In genomic region chr14:24131549-24131966, GRCh38 we compare ENCODE assay signal across 17 cellular contexts. TPM values are rescaled to one million over a fixed set of nuclear protein-coding genes. Genes with fewer than 3 reads are reported as not detected.
DNase-seq lines count a peak whose midpoint lies in the region; ATAC-seq, FAIRE-seq and TF ChIP-seq lines count a peak whose summit lies in the region.
"Had no signal": no experiment of that assay in that cellular context is flagged by ENCODE, and none has a peak within 500 bp of the region (broad histone marks: within the 10 kb centered on the region; RNA-seq: fewer than 3 reads in every experiment).

No MANE protein-coding gene starts in this region.

- DNase-seq in CD4-positive, CD25-positive, alpha-beta regulatory T cell = no peak
- DNase-seq in left ventricle myocardium superior (no peak), pancreas (peak in 2 of 6 donors; percentile 42 to 66), globus pallidus (ENCODE audit: low spot score) (no peak), epidermal melanocyte (ENCODE audit: insufficient read length, low spot score) (no peak)
- DNase-seq: AML-193, endodermal cell, T-helper 9 cell, transverse colon had no signal

- H3K4me3 Mint-ChIP-seq in CD4-positive, CD25-positive, alpha-beta regulatory T cell = peak overlapping the region in 2 of 4 donors; percentile 10 to 29
- H3K4me3 Mint-ChIP-seq: central memory CD8-positive, alpha-beta T cell; endodermal cell had no signal

- H3K27ac ChIP-seq in CD4-positive, CD25-positive, alpha-beta regulatory T cell (ENCODE audit: insufficient read depth, low read length, poor library complexity, severe bottlenecking) = peak overlapping the region; percentile 41
- H3K27ac ChIP-seq in VCaP (peak overlapping the region; percentile 63), pancreas (peak overlapping the region; percentile 76 to 87 (median 80))
- H3K27ac ChIP-seq: transverse colon had no signal

- H3K27ac Mint-ChIP-seq in CD4-positive, CD25-positive, alpha-beta regulatory T cell = peak overlapping the region; percentile 91 to 95 (median 93)
- H3K27ac Mint-ChIP-seq: activated naive CD4-positive, alpha-beta T cell treated with anti-CD3 and anti-CD28 coated beads, Interleukin-2, amount 10 ng/mL, durations not matched to agents 7 days and 5 days; endodermal cell; progenitor cell of endocrine pancreas had no signal

- intact Hi-C loops in left ventricle myocardium superior (cut with micrococcal nuclease) (no loop called here), pancreas (cut with DNase I) (no loop called here)

- TF ChIP-seq CTCF in VCaP (conservative IDR thresholded peaks at IDR 0.05) (no peak), pancreas (IDR thresholded peaks at IDR 0.05) (no peak)

- peaks cover 10 to 38% (median 27%) of the 10 kb centered on the region in 4 donors for H3K4me1 Mint-ChIP-seq in CD4-positive, CD25-positive, alpha-beta regulatory T cell

- peaks cover 4% of the 10 kb centered on the region for H3K36me3 Mint-ChIP-seq in CD4-positive, CD25-positive, alpha-beta regulatory T cell

- no peak for ATAC-seq in CD4-positive, CD25-positive, alpha-beta regulatory T cell (ENCODE audit: low read depth in 2 of 2)
- peak; percentile 54 for ATAC-seq in left ventricle myocardium superior
- ATAC-seq in pancreas = peak; percentile 1 to 11 (median 7)
- no peak for ATAC-seq in GM19463 (IDR thresholded peaks at IDR 0.05; ENCODE audit: unreplicated experiment)
- ATAC-seq in HG02678 (IDR thresholded peaks at IDR 0.05; ENCODE audit: unreplicated experiment) = no peak
- ATAC-seq: K562 had no signal

- FAIRE-seq in pancreas (lab: Jason Lieb, UNC) = no peak
- FAIRE-seq: K562 had no signal

- H3K4me1 ChIP-seq in CD4-positive, CD25-positive, alpha-beta regulatory T cell (ENCODE audit: control insufficient read depth, insufficient read depth, low read length, poor library complexity, severe bottlenecking) = peaks cover 27% of the 10 kb centered on the region
- H3K4me1 ChIP-seq in pancreas = peaks cover 19 to 31% (median 22%) of the 10 kb centered on the region in 3 donors

- H3K9me3 ChIP-seq in CD4-positive, CD25-positive, alpha-beta regulatory T cell (ENCODE audit: control insufficient read depth in 2 of 2, low read length in 2 of 2) = no peaks in the 10 kb centered on the region
- H3K9me3 ChIP-seq in pancreas = no peaks in the 10 kb centered on the region
- H3K9me3 ChIP-seq: transverse colon had no signal

- H3K36me3 ChIP-seq in CD4-positive, CD25-positive, alpha-beta regulatory T cell (ENCODE audit: control insufficient read depth, insufficient read depth, low read length) = no peaks in the 10 kb centered on the region
- H3K36me3 ChIP-seq in pancreas = no peaks in the 10 kb centered on the region
- H3K36me3 ChIP-seq: transverse colon had no signal

- no peaks in the 10 kb centered on the region for H3K27me3 ChIP-seq in CD4-positive, CD25-positive, alpha-beta regulatory T cell (ENCODE audit: control insufficient read depth, insufficient read depth, low read length)
- no peaks in the 10 kb centered on the region for H3K27me3 ChIP-seq in pancreas
- H3K27me3 ChIP-seq: transverse colon had no signal

- WGBS in pancreas, 2 donors = 38 to 40% methylated on average over 15 of the region's 15 CpGs

- H3K4me3 ChIP-seq in CD4-positive, CD25-positive, alpha-beta regulatory T cell (ENCODE audit: low read depth, low read length) = no peak overlapping the region
- H3K4me3 ChIP-seq in pancreas = no peak overlapping the region
- H3K4me3 ChIP-seq: K562, transverse colon had no signal

- H3K27me3 Mint-ChIP-seq in CD4-positive, CD25-positive, alpha-beta regulatory T cell = peaks cover 4% of the 10 kb centered on the region
- H3K27me3 Mint-ChIP-seq: activated naive CD4-positive, alpha-beta T cell treated with anti-CD3 and anti-CD28 coated beads, Interleukin-2, amount 10 ng/mL, durations not matched to agents 7 days and 5 days; central memory CD8-positive, alpha-beta T cell; progenitor cell of endocrine pancreas had no signal

- H3K9me3 Mint-ChIP-seq in CD4-positive, CD25-positive, alpha-beta regulatory T cell = peaks cover 0 to 1% (median 0%) of the 10 kb centered on the region in 7 donors
- H3K9me3 Mint-ChIP-seq: activated naive CD4-positive, alpha-beta T cell treated with anti-CD3 and anti-CD28 coated beads, Interleukin-2, amount 10 ng/mL, durations not matched to agents 7 days and 5 days; central memory CD8-positive, alpha-beta T cell; endodermal cell had no signal

RNA-seq across cellular contexts. Expression of gene FITM1, which starts 1.1 kb away (rescaled TPM):
- 1.1 TPM for total RNA-seq in CD4-positive, CD25-positive, alpha-beta regulatory T cell
- under 1 TPM in 3 of 4 donors, not detected in 1; 0.20 to 0.42 (median 0.24) TPM for polyA plus RNA-seq in CD4-positive, CD25-positive, alpha-beta regulatory T cell
- total RNA-seq in left ventricle myocardium superior (140 TPM), pancreas (10 to 100 TPM in 1 of 6 donors, 1 to 10 TPM in 5; 2.7 to 12.0 (median 4.0) TPM)
- polyA plus RNA-seq in pancreas = 10 to 100 TPM in 1 of 2 donors, 1 to 10 TPM in 1; 3.4 to 11.1 TPM
- total RNA-seq: fibroblast of villous mesenchyme had no signal
- polyA plus RNA-seq: K562 had no signal

RNA-seq across cellular contexts. Expression of gene PSME1, which starts 4.4 kb away (rescaled TPM):
- 294 TPM for total RNA-seq in CD4-positive, CD25-positive, alpha-beta regulatory T cell
- 1,000 to 10,000 TPM in 1 of 4 donors, 100 to 1,000 TPM in 3; 698 to 1,230 (median 866) TPM for polyA plus RNA-seq in CD4-positive, CD25-positive, alpha-beta regulatory T cell
- 137 TPM for total RNA-seq in left ventricle myocardium superior
- 100 to 1,000 TPM in 2 of 6 donors, 10 to 100 TPM in 4; 46.4 to 107 (median 68.8) TPM for total RNA-seq in pancreas
- 100 to 1,000 TPM in 1 of 2 donors, 10 to 100 TPM in 1; 88.9 to 132 TPM for polyA plus RNA-seq in pancreas

RNA-seq across cellular contexts. Expression of gene EMC9, which starts 9.8 kb away (rescaled TPM):
- total RNA-seq in CD4-positive, CD25-positive, alpha-beta regulatory T cell = 11.7 TPM
- 10 to 100 TPM; 10.7 to 22.5 (median 13.4) TPM for polyA plus RNA-seq in CD4-positive, CD25-positive, alpha-beta regulatory T cell
- 16.4 TPM for total RNA-seq in left ventricle myocardium superior
- 10 to 100 TPM in 5 of 6 donors, 1 to 10 TPM in 1; 8.1 to 18.8 (median 13.5) TPM for total RNA-seq in pancreas
- 10 to 100 TPM; 52.4 to 72.6 TPM for polyA plus RNA-seq in pancreas

RNA-seq across cellular contexts. Expression of gene PSME2, which starts 14.9 kb away (rescaled TPM):
- total RNA-seq in CD4-positive, CD25-positive, alpha-beta regulatory T cell = 167 TPM
- 100 to 1,000 TPM; 346 to 603 (median 466) TPM for polyA plus RNA-seq in CD4-positive, CD25-positive, alpha-beta regulatory T cell
- total RNA-seq in left ventricle myocardium superior (92.6 TPM), pancreas (10 to 100 TPM; 33.9 to 90.3 (median 59.2) TPM)
- 100 to 1,000 TPM; 180 to 285 TPM for polyA plus RNA-seq in pancreas

RNA-seq across cellular contexts. Expression of gene RNF31, which starts 15.7 kb away (rescaled TPM):
- total RNA-seq in CD4-positive, CD25-positive, alpha-beta regulatory T cell = 82.4 TPM
- polyA plus RNA-seq in CD4-positive, CD25-positive, alpha-beta regulatory T cell = 10 to 100 TPM; 35.9 to 55.9 (median 41.1) TPM
- 42.8 TPM for total RNA-seq in left ventricle myocardium superior
- total RNA-seq in pancreas = 10 to 100 TPM; 25.8 to 44.2 (median 37.1) TPM
- polyA plus RNA-seq in pancreas = 100 to 1,000 TPM; 124 to 169 TPM

Comparison
In these comparisons a context has a peak if more than half of its experiments do, and no peak if none do; other contexts are left out.
1. ATAC-seq: peak in left ventricle myocardium superior (single experiment) and pancreas (4 of 4); none in CD4-positive, CD25-positive, alpha-beta regulatory T cell (0 of 2), GM19463 (single experiment) and HG02678 (single experiment).
2. RNA of gene FITM1, which starts 1.1 kb away (total RNA-seq): 140 TPM in left ventricle myocardium superior (single experiment); 2.7 to 12.0 TPM in pancreas and 1.1 TPM in CD4-positive, CD25-positive, alpha-beta regulatory T cell (single experiment); every median in the first group is over 10 times any median in the second.
3. Peak in every context shown above with its lines, with median percentiles within 50 percentile points of each other: H3K27ac ChIP-seq.